ENCODE assay signal across 1 cellular context in the genomic region with DNA sequence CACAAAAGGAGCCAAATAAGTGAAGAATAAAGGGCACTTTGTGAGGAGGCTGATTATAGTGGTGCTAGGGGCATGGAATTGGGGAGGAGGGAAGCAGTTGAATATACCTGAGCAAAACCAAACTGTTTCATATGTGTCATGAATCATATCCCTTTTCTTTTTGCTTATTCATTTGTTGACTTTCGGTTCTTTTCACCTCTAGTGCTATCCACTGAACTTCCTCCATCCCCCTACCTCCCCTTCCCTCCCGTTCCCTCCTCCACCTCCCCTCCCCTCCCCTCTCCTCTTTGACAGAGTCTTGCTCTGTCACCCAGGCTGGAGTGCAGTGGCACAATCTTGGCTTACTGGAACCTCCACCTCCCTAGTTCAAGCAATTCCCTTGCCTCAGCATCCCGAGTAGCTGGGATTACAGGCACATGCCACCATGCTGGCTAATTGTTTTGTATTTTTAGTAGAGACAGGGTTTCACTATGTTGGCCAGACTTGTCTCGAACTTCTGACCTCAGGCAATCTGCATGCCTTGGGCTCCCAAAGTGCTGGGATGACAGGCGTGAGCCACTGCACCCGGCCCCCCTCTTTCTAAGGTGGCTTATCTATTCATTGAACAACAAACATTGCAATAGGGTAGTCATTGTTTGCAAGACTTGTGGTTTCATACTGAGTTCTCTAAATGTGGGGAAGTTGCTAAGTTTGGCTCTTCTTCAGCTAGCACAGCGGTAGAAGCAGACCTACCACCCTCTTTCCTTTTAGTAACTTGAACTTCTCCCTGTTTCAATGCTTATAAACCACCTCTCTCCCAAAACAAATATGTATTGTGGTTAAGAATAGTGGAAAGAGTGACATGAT.
TF ChIP-seq lines count a peak whose summit lies in the region.

No MANE protein-coding gene starts in this region.

TF ChIP-seq in K562, 482 proteins besides CTCF, POLR2A, EP300 and RAD21 (continued from another document and continues in another):
- TF ChIP-seq, protein P1, sequence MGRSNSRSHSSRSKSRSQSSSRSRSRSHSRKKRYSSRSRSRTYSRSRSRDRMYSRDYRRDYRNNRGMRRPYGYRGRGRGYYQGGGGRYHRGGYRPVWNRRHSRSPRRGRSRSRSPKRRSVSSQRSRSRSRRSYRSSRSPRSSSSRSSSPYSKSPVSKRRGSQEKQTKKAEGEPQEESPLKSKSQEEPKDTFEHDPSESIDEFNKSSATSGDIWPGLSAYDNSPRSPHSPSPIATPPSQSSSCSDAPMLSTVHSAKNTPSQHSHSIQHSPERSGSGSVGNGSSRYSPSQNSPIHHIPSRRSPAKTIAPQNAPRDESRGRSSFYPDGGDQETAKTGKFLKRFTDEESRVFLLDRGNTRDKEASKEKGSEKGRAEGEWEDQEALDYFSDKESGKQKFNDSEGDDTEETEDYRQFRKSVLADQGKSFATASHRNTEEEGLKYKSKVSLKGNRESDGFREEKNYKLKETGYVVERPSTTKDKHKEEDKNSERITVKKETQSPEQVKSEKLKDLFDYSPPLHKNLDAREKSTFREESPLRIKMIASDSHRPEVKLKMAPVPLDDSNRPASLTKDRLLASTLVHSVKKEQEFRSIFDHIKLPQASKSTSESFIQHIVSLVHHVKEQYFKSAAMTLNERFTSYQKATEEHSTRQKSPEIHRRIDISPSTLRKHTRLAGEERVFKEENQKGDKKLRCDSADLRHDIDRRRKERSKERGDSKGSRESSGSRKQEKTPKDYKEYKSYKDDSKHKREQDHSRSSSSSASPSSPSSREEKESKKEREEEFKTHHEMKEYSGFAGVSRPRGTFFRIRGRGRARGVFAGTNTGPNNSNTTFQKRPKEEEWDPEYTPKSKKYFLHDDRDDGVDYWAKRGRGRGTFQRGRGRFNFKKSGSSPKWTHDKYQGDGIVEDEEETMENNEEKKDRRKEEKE (IDR thresholded peaks at IDR 0.05; ENCODE audit: borderline replicate concordance in 1 of 2, control insufficient read depth in 1 of 2, low read depth in 2 of 2, low read length in 1 of 2), result no peak
- TF ChIP-seq POLR3G (IDR thresholded peaks at IDR 0.05; ENCODE audit: extremely low read depth, insufficient read length, insufficient replicate concordance) (no peak), ZNF263 (CRISPR knock-in tag; IDR thresholded peaks at IDR 0.05; ENCODE audit: borderline replicate concordance) (no peak; the same call in 1 of the 2 replicates), TRIM24 (IDR thresholded peaks at IDR 0.05) (peak; percentile 80 to 85), DACH1 (IDR thresholded peaks at IDR 0.05; ENCODE audit: partially characterized antibody) (no peak), TCF3 (CRISPR knock-in tag; IDR thresholded peaks at IDR 0.05) (peak; percentile 70), KDM1A (IDR thresholded peaks at IDR 0.05) (peak; percentile 72 to 81; a peak in 3 of 4 replicates), NFE2 (IDR thresholded peaks at IDR 0.05; ENCODE audit: low read depth) (peak; percentile 76), CTBP1 (IDR thresholded peaks at IDR 0.05; ENCODE audit: borderline replicate concordance) (peak; percentile 67), CBX3 (IDR thresholded peaks at IDR 0.05; ENCODE audit: borderline replicate concordance in 1 of 2, low read length in 2 of 2) (peak in 1 of 2 experiments; percentile 14; a peak in 1 of 3 replicates), ZNF589 (CRISPR knock-in tag; IDR thresholded peaks at IDR 0.05; ENCODE audit: low read depth) (no peak; the same call in 1 of the 2 replicates), POLR2AphosphoS5 (IDR thresholded peaks at IDR 0.05; ENCODE audit: control insufficient read depth, insufficient read depth, low read depth, low read length) (no peak; the same call in 1 of the 2 replicates), CREM (IDR thresholded peaks at IDR 0.05; ENCODE audit: low read depth) (no peak; the same call in 1 of the 2 replicates), KAT2B (IDR thresholded peaks at IDR 0.05; ENCODE audit: low read depth, low read length) (no peak), PHF21A (IDR thresholded peaks at IDR 0.05; ENCODE audit: borderline replicate concordance, low read depth) (no peak), BRCA1 (IDR thresholded peaks at IDR 0.05) (no peak), BRCA1 (CRISPR knock-in tag; IDR thresholded peaks at IDR 0.05) (no peak), LCOR (CRISPR knock-in tag; IDR thresholded peaks at IDR 0.05) (no peak), TGIF2 (CRISPR knock-in tag; IDR thresholded peaks at IDR 0.05) (no peak), SMARCE1 (IDR thresholded peaks at IDR 0.05) (peak; percentile 87), DIDO1 (tag; IDR thresholded peaks at IDR 0.05; ENCODE audit: low read depth) (no peak), HDGF (IDR thresholded peaks at IDR 0.05) (0 out of 2 replicates have a peak, but pooled peaks have one; percentile 60), CREBBP (IDR thresholded peaks at IDR 0.05; ENCODE audit: low read depth, low read length) (no peak), FUS (optimal IDR thresholded peaks at IDR 0.05; ENCODE audit: low read depth, low read length) (no peak), ZNF124 (CRISPR knock-in tag; IDR thresholded peaks at IDR 0.05) (no peak), ZNF165 (CRISPR knock-in tag; IDR thresholded peaks at IDR 0.05; ENCODE audit: borderline replicate concordance) (no peak), E2F3 (CRISPR knock-in tag; IDR thresholded peaks at IDR 0.05) (no peak), SRSF3 (IDR thresholded peaks at IDR 0.05; ENCODE audit: insufficient read depth, low read length) (no peak), HSF4 (CRISPR knock-in tag; IDR thresholded peaks at IDR 0.05; ENCODE audit: borderline replicate concordance) (no peak)
- TF ChIP-seq, protein P2, sequence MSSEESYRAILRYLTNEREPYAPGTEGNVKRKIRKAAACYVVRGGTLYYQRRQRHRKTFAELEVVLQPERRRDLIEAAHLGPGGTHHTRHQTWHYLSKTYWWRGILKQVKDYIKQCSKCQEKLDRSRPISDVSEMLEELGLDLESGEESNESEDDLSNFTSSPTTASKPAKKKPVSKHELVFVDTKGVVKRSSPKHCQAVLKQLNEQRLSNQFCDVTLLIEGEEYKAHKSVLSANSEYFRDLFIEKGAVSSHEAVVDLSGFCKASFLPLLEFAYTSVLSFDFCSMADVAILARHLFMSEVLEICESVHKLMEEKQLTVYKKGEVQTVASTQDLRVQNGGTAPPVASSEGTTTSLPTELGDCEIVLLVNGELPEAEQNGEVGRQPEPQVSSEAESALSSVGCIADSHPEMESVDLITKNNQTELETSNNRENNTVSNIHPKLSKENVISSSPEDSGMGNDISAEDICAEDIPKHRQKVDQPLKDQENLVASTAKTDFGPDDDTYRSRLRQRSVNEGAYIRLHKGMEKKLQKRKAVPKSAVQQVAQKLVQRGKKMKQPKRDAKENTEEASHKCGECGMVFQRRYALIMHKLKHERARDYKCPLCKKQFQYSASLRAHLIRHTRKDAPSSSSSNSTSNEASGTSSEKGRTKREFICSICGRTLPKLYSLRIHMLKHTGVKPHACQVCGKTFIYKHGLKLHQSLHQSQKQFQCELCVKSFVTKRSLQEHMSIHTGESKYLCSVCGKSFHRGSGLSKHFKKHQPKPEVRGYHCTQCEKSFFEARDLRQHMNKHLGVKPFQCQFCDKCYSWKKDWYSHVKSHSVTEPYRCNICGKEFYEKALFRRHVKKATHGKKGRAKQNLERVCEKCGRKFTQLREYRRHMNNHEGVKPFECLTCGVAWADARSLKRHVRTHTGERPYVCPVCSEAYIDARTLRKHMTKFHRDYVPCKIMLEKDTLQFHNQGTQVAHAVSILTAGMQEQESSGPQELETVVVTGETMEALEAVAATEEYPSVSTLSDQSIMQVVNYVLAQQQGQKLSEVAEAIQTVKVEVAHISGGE (CRISPR knock-in tag; IDR thresholded peaks at IDR 0.05), result 0 out of 6 replicates have a peak, but pooled peaks of 1 of the 3 experiments have one; percentile 18
- TF ChIP-seq, protein P3, sequence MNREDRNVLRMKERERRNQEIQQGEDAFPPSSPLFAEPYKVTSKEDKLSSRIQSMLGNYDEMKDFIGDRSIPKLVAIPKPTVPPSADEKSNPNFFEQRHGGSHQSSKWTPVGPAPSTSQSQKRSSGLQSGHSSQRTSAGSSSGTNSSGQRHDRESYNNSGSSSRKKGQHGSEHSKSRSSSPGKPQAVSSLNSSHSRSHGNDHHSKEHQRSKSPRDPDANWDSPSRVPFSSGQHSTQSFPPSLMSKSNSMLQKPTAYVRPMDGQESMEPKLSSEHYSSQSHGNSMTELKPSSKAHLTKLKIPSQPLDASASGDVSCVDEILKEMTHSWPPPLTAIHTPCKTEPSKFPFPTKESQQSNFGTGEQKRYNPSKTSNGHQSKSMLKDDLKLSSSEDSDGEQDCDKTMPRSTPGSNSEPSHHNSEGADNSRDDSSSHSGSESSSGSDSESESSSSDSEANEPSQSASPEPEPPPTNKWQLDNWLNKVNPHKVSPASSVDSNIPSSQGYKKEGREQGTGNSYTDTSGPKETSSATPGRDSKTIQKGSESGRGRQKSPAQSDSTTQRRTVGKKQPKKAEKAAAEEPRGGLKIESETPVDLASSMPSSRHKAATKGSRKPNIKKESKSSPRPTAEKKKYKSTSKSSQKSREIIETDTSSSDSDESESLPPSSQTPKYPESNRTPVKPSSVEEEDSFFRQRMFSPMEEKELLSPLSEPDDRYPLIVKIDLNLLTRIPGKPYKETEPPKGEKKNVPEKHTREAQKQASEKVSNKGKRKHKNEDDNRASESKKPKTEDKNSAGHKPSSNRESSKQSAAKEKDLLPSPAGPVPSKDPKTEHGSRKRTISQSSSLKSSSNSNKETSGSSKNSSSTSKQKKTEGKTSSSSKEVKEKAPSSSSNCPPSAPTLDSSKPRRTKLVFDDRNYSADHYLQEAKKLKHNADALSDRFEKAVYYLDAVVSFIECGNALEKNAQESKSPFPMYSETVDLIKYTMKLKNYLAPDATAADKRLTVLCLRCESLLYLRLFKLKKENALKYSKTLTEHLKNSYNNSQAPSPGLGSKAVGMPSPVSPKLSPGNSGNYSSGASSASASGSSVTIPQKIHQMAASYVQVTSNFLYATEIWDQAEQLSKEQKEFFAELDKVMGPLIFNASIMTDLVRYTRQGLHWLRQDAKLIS (CRISPR knock-in tag; IDR thresholded peaks at IDR 0.05), result no peak
- TF ChIP-seq, protein P4, sequence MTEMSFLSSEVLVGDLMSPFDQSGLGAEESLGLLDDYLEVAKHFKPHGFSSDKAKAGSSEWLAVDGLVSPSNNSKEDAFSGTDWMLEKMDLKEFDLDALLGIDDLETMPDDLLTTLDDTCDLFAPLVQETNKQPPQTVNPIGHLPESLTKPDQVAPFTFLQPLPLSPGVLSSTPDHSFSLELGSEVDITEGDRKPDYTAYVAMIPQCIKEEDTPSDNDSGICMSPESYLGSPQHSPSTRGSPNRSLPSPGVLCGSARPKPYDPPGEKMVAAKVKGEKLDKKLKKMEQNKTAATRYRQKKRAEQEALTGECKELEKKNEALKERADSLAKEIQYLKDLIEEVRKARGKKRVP (CRISPR knock-in tag; IDR thresholded peaks at IDR 0.05), result peak; percentile 83
- TF ChIP-seq, protein P5, sequence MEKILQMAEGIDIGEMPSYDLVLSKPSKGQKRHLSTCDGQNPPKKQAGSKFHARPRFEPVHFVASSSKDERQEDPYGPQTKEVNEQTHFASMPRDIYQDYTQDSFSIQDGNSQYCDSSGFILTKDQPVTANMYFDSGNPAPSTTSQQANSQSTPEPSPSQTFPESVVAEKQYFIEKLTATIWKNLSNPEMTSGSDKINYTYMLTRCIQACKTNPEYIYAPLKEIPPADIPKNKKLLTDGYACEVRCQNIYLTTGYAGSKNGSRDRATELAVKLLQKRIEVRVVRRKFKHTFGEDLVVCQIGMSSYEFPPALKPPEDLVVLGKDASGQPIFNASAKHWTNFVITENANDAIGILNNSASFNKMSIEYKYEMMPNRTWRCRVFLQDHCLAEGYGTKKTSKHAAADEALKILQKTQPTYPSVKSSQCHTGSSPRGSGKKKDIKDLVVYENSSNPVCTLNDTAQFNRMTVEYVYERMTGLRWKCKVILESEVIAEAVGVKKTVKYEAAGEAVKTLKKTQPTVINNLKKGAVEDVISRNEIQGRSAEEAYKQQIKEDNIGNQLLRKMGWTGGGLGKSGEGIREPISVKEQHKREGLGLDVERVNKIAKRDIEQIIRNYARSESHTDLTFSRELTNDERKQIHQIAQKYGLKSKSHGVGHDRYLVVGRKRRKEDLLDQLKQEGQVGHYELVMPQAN (IDR thresholded peaks at IDR 0.05; ENCODE audit: borderline replicate concordance), result peak; percentile 50; the same call in 1 of the 2 replicates
- TF ChIP-seq, protein P6, sequence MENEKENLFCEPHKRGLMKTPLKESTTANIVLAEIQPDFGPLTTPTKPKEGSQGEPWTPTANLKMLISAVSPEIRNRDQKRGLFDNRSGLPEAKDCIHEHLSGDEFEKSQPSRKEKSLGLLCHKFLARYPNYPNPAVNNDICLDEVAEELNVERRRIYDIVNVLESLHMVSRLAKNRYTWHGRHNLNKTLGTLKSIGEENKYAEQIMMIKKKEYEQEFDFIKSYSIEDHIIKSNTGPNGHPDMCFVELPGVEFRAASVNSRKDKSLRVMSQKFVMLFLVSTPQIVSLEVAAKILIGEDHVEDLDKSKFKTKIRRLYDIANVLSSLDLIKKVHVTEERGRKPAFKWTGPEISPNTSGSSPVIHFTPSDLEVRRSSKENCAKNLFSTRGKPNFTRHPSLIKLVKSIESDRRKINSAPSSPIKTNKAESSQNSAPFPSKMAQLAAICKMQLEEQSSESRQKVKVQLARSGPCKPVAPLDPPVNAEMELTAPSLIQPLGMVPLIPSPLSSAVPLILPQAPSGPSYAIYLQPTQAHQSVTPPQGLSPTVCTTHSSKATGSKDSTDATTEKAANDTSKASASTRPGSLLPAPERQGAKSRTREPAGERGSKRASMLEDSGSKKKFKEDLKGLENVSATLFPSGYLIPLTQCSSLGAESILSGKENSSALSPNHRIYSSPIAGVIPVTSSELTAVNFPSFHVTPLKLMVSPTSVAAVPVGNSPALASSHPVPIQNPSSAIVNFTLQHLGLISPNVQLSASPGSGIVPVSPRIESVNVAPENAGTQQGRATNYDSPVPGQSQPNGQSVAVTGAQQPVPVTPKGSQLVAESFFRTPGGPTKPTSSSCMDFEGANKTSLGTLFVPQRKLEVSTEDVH (IDR thresholded peaks at IDR 0.05; ENCODE audit: low read depth, partially characterized antibody), result no peak
- TF ChIP-seq, protein P7, sequence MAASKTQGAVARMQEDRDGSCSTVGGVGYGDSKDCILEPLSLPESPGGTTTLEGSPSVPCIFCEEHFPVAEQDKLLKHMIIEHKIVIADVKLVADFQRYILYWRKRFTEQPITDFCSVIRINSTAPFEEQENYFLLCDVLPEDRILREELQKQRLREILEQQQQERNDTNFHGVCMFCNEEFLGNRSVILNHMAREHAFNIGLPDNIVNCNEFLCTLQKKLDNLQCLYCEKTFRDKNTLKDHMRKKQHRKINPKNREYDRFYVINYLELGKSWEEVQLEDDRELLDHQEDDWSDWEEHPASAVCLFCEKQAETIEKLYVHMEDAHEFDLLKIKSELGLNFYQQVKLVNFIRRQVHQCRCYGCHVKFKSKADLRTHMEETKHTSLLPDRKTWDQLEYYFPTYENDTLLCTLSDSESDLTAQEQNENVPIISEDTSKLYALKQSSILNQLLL (CRISPR knock-in tag; IDR thresholded peaks at IDR 0.05; ENCODE audit: borderline replicate concordance), result no peak
- TF ChIP-seq, protein P8, sequence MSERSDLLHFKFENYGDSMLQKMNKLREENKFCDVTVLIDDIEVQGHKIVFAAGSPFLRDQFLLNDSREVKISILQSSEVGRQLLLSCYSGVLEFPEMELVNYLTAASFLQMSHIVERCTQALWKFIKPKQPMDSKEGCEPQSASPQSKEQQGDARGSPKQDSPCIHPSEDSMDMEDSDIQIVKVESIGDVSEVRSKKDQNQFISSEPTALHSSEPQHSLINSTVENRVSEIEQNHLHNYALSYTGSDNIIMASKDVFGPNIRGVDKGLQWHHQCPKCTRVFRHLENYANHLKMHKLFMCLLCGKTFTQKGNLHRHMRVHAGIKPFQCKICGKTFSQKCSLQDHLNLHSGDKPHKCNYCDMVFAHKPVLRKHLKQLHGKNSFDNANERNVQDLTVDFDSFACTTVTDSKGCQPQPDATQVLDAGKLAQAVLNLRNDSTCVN (CRISPR knock-in tag; IDR thresholded peaks at IDR 0.05), result no peak
